ENCODE assay signal across 8 cellular contexts in the genomic region with DNA sequence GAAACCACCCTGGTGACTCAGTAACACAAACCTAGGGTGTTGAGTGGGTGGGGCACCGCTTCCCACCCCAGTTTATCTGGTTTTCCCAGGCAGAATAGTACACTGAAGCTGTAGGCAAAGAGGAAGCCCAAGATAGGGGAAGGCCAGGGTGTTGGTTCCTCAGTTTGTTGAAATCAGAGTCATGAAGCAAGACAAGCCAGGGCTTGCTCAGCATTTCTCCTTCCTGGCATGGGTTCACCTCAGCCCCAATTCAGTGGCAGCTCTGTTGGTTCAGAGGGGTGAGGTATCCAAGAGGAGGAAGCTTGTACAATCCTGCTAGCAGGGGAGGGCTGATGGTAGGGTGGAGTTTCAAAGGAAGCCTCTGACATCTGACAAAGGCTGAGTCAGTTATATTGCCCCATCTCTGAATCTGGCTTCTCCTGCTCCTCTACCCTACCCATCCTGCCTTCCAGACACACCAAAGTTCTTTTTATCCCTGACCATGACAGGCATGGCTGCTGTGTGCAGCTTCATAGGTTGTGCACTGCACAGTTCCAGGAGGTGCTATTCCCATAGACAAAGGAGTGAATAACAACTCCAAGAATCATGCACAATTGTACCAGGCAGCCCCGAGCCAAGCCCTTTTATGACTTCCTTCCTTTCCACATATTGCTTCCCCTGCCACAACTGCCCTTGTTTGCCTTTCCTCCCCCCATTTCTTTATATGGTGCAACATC. TPM values are rescaled to one million over a fixed set of nuclear protein-coding genes. Genes with fewer than 3 reads are reported as not detected.
DNase-seq lines count a peak whose midpoint lies in the region; ATAC-seq and TF ChIP-seq lines count a peak whose summit lies in the region.

No MANE protein-coding gene starts in this region.

- CTCF ChIA-PET in RWPE1 (lab: Yijun Ruan, JAX): interaction anchor here (1.6 kb wide), 1 partner anchor 25 kb away, joined by 4 read pairs; the partner anchor contains the start of gene RAB10

- TF ChIP-seq CTCF in RWPE1 (conservative IDR thresholded peaks at IDR 0.05; ENCODE audit: low read depth) (no peak), foreskin keratinocyte (conservative IDR thresholded peaks at IDR 0.05) (peak; percentile 6), sigmoid colon (IDR thresholded peaks at IDR 0.05) (no peak)

- WGBS in sigmoid colon, 2 donors: 15 to 48% methylated on average over 2 of the region's 2 CpGs

- H3K4me3 ChIP-seq in sigmoid colon: no peak overlapping the region

- no peak for TF ChIP-seq EP300 in sigmoid colon (IDR thresholded peaks at IDR 0.05)

- no peaks in the 10 kb centered on the region for H3K36me3 ChIP-seq in sigmoid colon

- no peak for TF ChIP-seq POLR2A in sigmoid colon (IDR thresholded peaks at IDR 0.05)

- H3K9me3 ChIP-seq in sigmoid colon: no peaks in the 10 kb centered on the region

- no peaks in the 10 kb centered on the region for H3K27me3 ChIP-seq in foreskin keratinocyte
- no peaks in the 10 kb centered on the region for H3K27me3 ChIP-seq in sigmoid colon

- POLR2A ChIA-PET in RWPE1 (lab: Yijun Ruan, JAX; ENCODE audit: low non-redundant PET): interaction anchor here (0.5 to 1.6 kb wide), 4 partner anchors 9 to 24 kb away, joined by 3 to 7 read pairs (median 5); partner anchors contain the start of gene RAB10

- H3K4me1 ChIP-seq in foreskin keratinocyte (peaks cover 29% of the 10 kb centered on the region), sigmoid colon (no peaks in the 10 kb centered on the region)

- H3K27ac ChIP-seq in RWPE1: peak overlapping the region; percentile 93
- peak overlapping the region; percentile 80 for H3K27ac ChIP-seq in foreskin keratinocyte
- H3K27ac ChIP-seq in sigmoid colon: no peak overlapping the region

- intact Hi-C loops in sigmoid colon (cut with DNase I): no loop called here

- DNase-seq in GM04503 (ENCODE audit: low read depth) (peak; percentile 77), RWPE1 (ENCODE audit: low spot score) (peak; percentile 96), foreskin keratinocyte (peak; percentile 100), sigmoid colon (peak; percentile 79), cerebellar nuclear complex (lab: John Stamatoyannopoulos, UW) (no peak)

- peak; percentile 94 for ATAC-seq in foreskin keratinocyte
- no peak for ATAC-seq in GM21423 (IDR thresholded peaks at IDR 0.05; ENCODE audit: unreplicated experiment)
- ATAC-seq in GM21737 (IDR thresholded peaks at IDR 0.05; ENCODE audit: unreplicated experiment): no peak
- no peak for ATAC-seq in GM21381 (IDR thresholded peaks at IDR 0.05; ENCODE audit: unreplicated experiment)

RNA-seq across cellular contexts. Expression of gene RAB10, which starts 24.9 kb away (rescaled TPM):
- total RNA-seq in foreskin keratinocyte (115 and 120 TPM in 2 replicates), sigmoid colon (100 to 1,000 TPM in 2 of 4 donors, 10 to 100 TPM in 2; 92.0 to 116 (median 98.9) TPM)
- polyA plus RNA-seq in foreskin keratinocyte (62.3 and 72.1 TPM in 2 replicates), sigmoid colon (10 to 100 TPM; 57.1 to 78.8 (median 67.1) TPM)

RNA-seq across cellular contexts. Expression of gene KIF3C, which starts 26.7 kb away (rescaled TPM):
- total RNA-seq in foreskin keratinocyte (20.6 and 22.6 TPM in 2 replicates), sigmoid colon (10 to 100 TPM in 1 of 4 donors, 1 to 10 TPM in 3; 5.7 to 12.5 (median 8.1) TPM)
- polyA plus RNA-seq in foreskin keratinocyte (11.3 and 11.7 TPM in 2 replicates), sigmoid colon (1 to 10 TPM in 2 of 3 donors, under 1 TPM in 1; 0.69 to 3.4 (median 1.8) TPM)

Comparison
In these comparisons a context has a peak if more than half of its experiments do, and no peak if none do; other contexts are left out.
1. DNase-seq: peak in GM04503 (single experiment), RWPE1 (single experiment), foreskin keratinocyte (2 of 2) and sigmoid colon (single experiment); none in cerebellar nuclear complex (0 of 2).
2. H3K27ac ChIP-seq: peak in RWPE1 (single experiment) and foreskin keratinocyte (single experiment); none in sigmoid colon (0 of 4).